23 cellular contexts compared by ENCODE assay signal in the genomic region with DNA sequence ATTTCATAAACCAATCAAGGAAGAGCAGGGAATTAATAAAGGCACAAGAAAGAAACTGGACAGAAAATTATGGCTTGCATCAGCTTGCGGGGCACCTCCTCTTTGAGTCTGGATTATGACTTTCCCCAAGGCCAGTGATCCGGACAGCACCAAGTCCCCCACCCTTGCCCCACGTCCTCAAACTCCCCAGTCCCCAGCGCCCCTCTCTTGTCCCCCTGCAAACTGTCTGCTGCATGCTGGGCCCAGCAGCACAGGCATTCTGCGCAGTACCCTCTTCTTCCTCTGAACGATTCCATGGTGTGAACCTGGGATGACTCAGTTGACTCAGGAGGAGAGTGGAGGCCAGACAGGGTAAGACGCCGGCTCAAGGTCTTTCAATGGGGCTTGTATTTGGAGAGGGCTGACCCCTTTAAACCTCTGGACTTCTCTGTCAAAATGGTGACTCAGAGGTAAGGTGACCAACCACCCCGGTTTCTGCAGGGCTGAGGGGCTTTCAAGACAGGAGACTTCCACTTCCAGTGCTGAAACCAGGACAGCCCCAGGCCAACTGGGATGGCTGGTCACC. TPM values are rescaled to one million over a fixed set of nuclear protein-coding genes. Genes with fewer than 3 reads are reported as not detected.
A peak's percentile ranks its signal among the peaks of the same experiment; 100 is the strongest.
DNase-seq lines count a peak whose midpoint lies in the region; ATAC-seq and TF ChIP-seq lines count a peak whose summit lies in the region.
"Had no signal": no experiment of that assay in that cellular context is flagged by ENCODE, and none has a peak within 500 bp of the region (broad histone marks: within the 10 kb centered on the region; RNA-seq: fewer than 3 reads in every experiment).

No MANE protein-coding gene starts in this region.

- H3K27me3 ChIP-seq in ascending aorta: no peaks in the 10 kb centered on the region
- no peaks in the 10 kb centered on the region for H3K27me3 ChIP-seq in tibial artery
- H3K27me3 ChIP-seq: body of pancreas had no signal

- DNase-seq in HFFc6 (peak; percentile 47), ascending aorta (ENCODE audit: low spot score in 2 of 2) (no peak), islet precursor cell (peak; percentile 61), tibial artery (no peak), 8988T (no peak), globus pallidus (ENCODE audit: low spot score) (no peak)
- DNase-seq in activated naive CD8-positive, alpha-beta T cell treated with anti-CD3 and anti-CD28 coated beads, Interleukin-2, amount 50 U/mL, for 24 hours: no peak
- DNase-seq: activated CD4-positive, alpha-beta T cell treated with anti-CD3 and anti-CD28 coated beads, Interleukin-2, amount 10 ng/mL, durations not matched to agents 24 days and 14 days; activated naive CD4-positive, alpha-beta T cell treated with anti-CD3 and anti-CD28 coated beads for 36 hours; activated T-cell treated with anti-CD3 and anti-CD28 coated beads for 4 hours; body of pancreas; C1 segment of cervical spinal cord; dermis blood vessel endothelial cell; DMS 273 treated with DMSO at 0.1 percent for 48 hours; MM.1S; NCI-H1694 treated with DMSO at 0.1 percent for 48 hours; NCI-H226; NK-92 treated with Interleukin-12 subunit alpha and Interleukin-12 subunit beta, amount 100 ng/mL, for 24 hours; nucleus accumbens; RPMI8226; stimulated activated CD4-positive, alpha-beta T cell treated with anti-CD3 and anti-CD28 coated beads, Interleukin-2, amount 100 ng/mL, for 48 hours had no signal

- H3K9me3 ChIP-seq in ascending aorta (no peaks in the 10 kb centered on the region), tibial artery (no peaks in the 10 kb centered on the region)
- H3K9me3 ChIP-seq: body of pancreas had no signal

- H3K27ac ChIP-seq in ascending aorta (peak overlapping the region; percentile 81 to 93), tibial artery (peak overlapping the region; percentile 77 to 87)
- H3K27ac ChIP-seq: body of pancreas had no signal

- TF ChIP-seq CTCF in HFFc6 (IDR thresholded peaks at IDR 0.05) (no peak; the same call in 1 of the 2 replicates), ascending aorta (IDR thresholded peaks at IDR 0.05) (no peak), tibial artery (IDR thresholded peaks at IDR 0.05) (no peak)

- H3K4me3 Mint-ChIP-seq in HFFc6: no peak overlapping the region
- H3K4me3 Mint-ChIP-seq in activated naive CD8-positive, alpha-beta T cell treated with anti-CD3 and anti-CD28 coated beads, Interleukin-2, amount 50 U/mL, for 24 hours: no peak overlapping the region
- H3K4me3 Mint-ChIP-seq: activated CD4-positive, alpha-beta T cell treated with anti-CD3 and anti-CD28 coated beads, Interleukin-2, amount 10 ng/mL, durations not matched to agents 24 days and 14 days; activated naive CD4-positive, alpha-beta T cell treated with anti-CD3 and anti-CD28 coated beads for 36 hours; IgD-negative memory B cell had no signal

- intact Hi-C loops in ascending aorta (cut with DNase I) (loop anchor here (1.0 to 5.0 kb wide), 2 partner anchors 10 to 450 kb away; partner anchors contain the start of gene PAPOLA), tibial artery (cut with DNase I; ENCODE audit: low total_unique reads) (no loop called here)

- H3K27ac Mint-ChIP-seq in HFFc6: peak overlapping the region; percentile 98
- H3K27ac Mint-ChIP-seq in activated naive CD8-positive, alpha-beta T cell treated with anti-CD3 and anti-CD28 coated beads, Interleukin-2, amount 50 U/mL, for 24 hours: no peak overlapping the region
- H3K27ac Mint-ChIP-seq: activated CD4-positive, alpha-beta T cell treated with anti-CD3 and anti-CD28 coated beads, Interleukin-2, amount 10 ng/mL, durations not matched to agents 24 days and 14 days; activated naive CD4-positive, alpha-beta T cell treated with anti-CD3 and anti-CD28 coated beads for 36 hours; IgD-negative memory B cell had no signal

- H3K36me3 ChIP-seq in ascending aorta (no peaks in the 10 kb centered on the region), tibial artery (no peaks in the 10 kb centered on the region)

- H3K4me1 Mint-ChIP-seq in HFFc6 (ENCODE audit: low read depth): peaks cover 64% of the 10 kb centered on the region
- no peaks in the 10 kb centered on the region for H3K4me1 Mint-ChIP-seq in activated naive CD8-positive, alpha-beta T cell treated with anti-CD3 and anti-CD28 coated beads, Interleukin-2, amount 50 U/mL, for 24 hours
- H3K4me1 Mint-ChIP-seq: activated CD4-positive, alpha-beta T cell treated with anti-CD3 and anti-CD28 coated beads, Interleukin-2, amount 10 ng/mL, durations not matched to agents 24 days and 14 days; IgD-negative memory B cell had no signal

- ATAC-seq in HG03565 (IDR thresholded peaks at IDR 0.05; ENCODE audit: unreplicated experiment): no peak
- no peak for ATAC-seq in activated naive CD8-positive, alpha-beta T cell treated with anti-CD3 and anti-CD28 coated beads, Interleukin-2, amount 50 U/mL, for 24 hours
- ATAC-seq: body of pancreas had no signal

- H3K9me3 Mint-ChIP-seq in HFFc6: no peaks in the 10 kb centered on the region
- H3K9me3 Mint-ChIP-seq in activated naive CD8-positive, alpha-beta T cell treated with anti-CD3 and anti-CD28 coated beads, Interleukin-2, amount 50 U/mL, for 24 hours: no peaks in the 10 kb centered on the region
- H3K9me3 Mint-ChIP-seq: activated CD4-positive, alpha-beta T cell treated with anti-CD3 and anti-CD28 coated beads, Interleukin-2, amount 10 ng/mL, durations not matched to agents 24 days and 14 days; activated naive CD4-positive, alpha-beta T cell treated with anti-CD3 and anti-CD28 coated beads for 36 hours; IgD-negative memory B cell had no signal

- peaks cover 15 to 34% of the 10 kb centered on the region in 2 donors for H3K4me1 ChIP-seq in ascending aorta
- H3K4me1 ChIP-seq in tibial artery: peaks cover 0 to 46% (median 24%) of the 10 kb centered on the region in 4 donors
- H3K4me1 ChIP-seq: body of pancreas had no signal

- no peak overlapping the region for H3K4me3 ChIP-seq in ascending aorta
- H3K4me3 ChIP-seq in tibial artery: no peak overlapping the region
- H3K4me3 ChIP-seq: body of pancreas had no signal

- peaks cover 15% of the 10 kb centered on the region for H3K36me3 Mint-ChIP-seq in HFFc6 (ENCODE audit: low read depth)
- H3K36me3 Mint-ChIP-seq in activated naive CD8-positive, alpha-beta T cell treated with anti-CD3 and anti-CD28 coated beads, Interleukin-2, amount 50 U/mL, for 24 hours (ENCODE audit: low read depth): no peaks in the 10 kb centered on the region
- H3K36me3 Mint-ChIP-seq: IgD-negative memory B cell had no signal

- no peaks in the 10 kb centered on the region; the same call in 1 of the 2 replicates for H3K27me3 Mint-ChIP-seq in HFFc6 (ENCODE audit: insufficient read depth)
- peaks cover 10% of the 10 kb centered on the region for H3K27me3 Mint-ChIP-seq in activated naive CD8-positive, alpha-beta T cell treated with anti-CD3 and anti-CD28 coated beads, Interleukin-2, amount 50 U/mL, for 24 hours

RNA-seq across cellular contexts. Expression of gene C14orf132, which starts 13.5 kb away (rescaled TPM):
- 10 to 100 TPM; 21.5 to 33.1 (median 27.1) TPM for total RNA-seq in HFFc6 (2021; fragmentation: NEBNext Ultra II Directional; extraction: Animal tissue kit (Norgen Biotek cat#: 25700))
- 23.9 TPM for total RNA-seq in ascending aorta

Comparison
In these comparisons a context has a peak if more than half of its experiments do, and no peak if none do; other contexts are left out.
1. DNase-seq: peak in HFFc6 (single experiment) and islet precursor cell (single experiment); none in ascending aorta (0 of 2), tibial artery (0 of 2), 8988T (single experiment), globus pallidus (single experiment) and activated naive CD8-positive, alpha-beta T cell treated with anti-CD3 and anti-CD28 coated beads, Interleukin-2, amount 50 U/mL, for 24 hours (single experiment).